In the genomic region with DNA sequence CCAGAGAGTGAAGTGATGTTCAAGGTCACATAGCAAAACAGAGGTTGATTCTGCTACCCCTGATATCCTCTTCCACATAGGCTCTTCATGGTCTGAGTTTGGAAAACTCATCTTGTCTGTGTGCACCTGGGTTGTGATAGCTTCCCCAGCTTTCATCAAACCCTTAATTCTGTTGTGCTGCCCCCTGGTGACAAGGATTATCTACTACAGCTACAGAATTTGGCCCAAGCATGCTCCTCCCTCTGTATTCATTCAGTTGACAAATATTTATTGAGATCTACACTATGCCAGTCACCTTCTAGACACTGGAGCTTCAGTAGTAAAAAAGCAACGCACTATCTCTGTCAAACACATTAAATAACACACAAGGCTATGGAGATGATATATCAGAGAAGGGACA, we compare ENCODE assay signal across 9 cellular contexts. TPM values are rescaled to one million over a fixed set of nuclear protein-coding genes. Genes with fewer than 3 reads are reported as not detected.
DNase-seq lines count a peak whose midpoint lies in the region; ATAC-seq and TF ChIP-seq lines count a peak whose summit lies in the region.
"Had no signal": no experiment of that assay in that cellular context is flagged by ENCODE, and none has a peak within 500 bp of the region (broad histone marks: within the 10 kb centered on the region; RNA-seq: fewer than 3 reads in every experiment).

No MANE protein-coding gene starts in this region.

- ATAC-seq in GM21786 (IDR thresholded peaks at IDR 0.05; ENCODE audit: unreplicated experiment) (peak; percentile 91), heart left ventricle (peak in 2 of 4 donors; percentile 60 to 65), HG02840 (IDR thresholded peaks at IDR 0.05; ENCODE audit: low FRiP score, unreplicated experiment) (no peak)

- H3K4me2 ChIP-seq in KMS-11, result no peak overlapping the region

- H3K27ac ChIP-seq in KMS-11 (no peak overlapping the region), heart left ventricle (no peak overlapping the region)

- H3K36me3 ChIP-seq in KMS-11 (ENCODE audit: insufficient read depth), result no peaks in the 10 kb centered on the region
- no peaks in the 10 kb centered on the region for H3K36me3 ChIP-seq in heart left ventricle

- H4K20me1 ChIP-seq in KMS-11 (ENCODE audit: insufficient read depth), result no peaks in the 10 kb centered on the region

- TF ChIP-seq CTCF in GM12865 (IDR thresholded peaks at IDR 0.05; ENCODE audit: insufficient read depth, low read depth, low read length, missing control alignments) (peak; percentile 60), KMS-11 (conservative IDR thresholded peaks at IDR 0.05; ENCODE audit: low read depth, low read length) (peak; percentile 67), heart left ventricle (IDR thresholded peaks at IDR 0.05) (peak; percentile 47 to 72 (median 61))

- H3K36me3 Mint-ChIP-seq in activated naive CD4-positive, alpha-beta T cell treated with anti-CD3 and anti-CD28 coated beads, Interleukin-2, amount 10 ng/mL, durations not matched to agents 7 days and 5 days, result no peaks in the 10 kb centered on the region

- peaks cover 9% of the 10 kb centered on the region for H3K27me3 Mint-ChIP-seq in activated naive CD4-positive, alpha-beta T cell treated with anti-CD3 and anti-CD28 coated beads, Interleukin-2, amount 10 ng/mL, durations not matched to agents 7 days and 5 days

- CTCF ChIA-PET in activated naive CD4-positive, alpha-beta T cell treated with anti-CD3 and anti-CD28 coated beads, Interleukin-2, amount 10 ng/mL, durations not matched to agents 7 days and 5 days (lab: Charles Lee), result interaction anchor here (1.0 to 2.6 kb wide), 15 partner anchors 30 to 478 kb away, joined by 3 to 56 read pairs (median 7); partner anchors contain the start of gene SMPDL3A

- 1 to 10% (median 3%) methylated on average over 1 of the region's 1 CpG for WGBS in heart left ventricle, 4 donors

- H3K27ac Mint-ChIP-seq in activated naive CD4-positive, alpha-beta T cell treated with anti-CD3 and anti-CD28 coated beads, Interleukin-2, amount 10 ng/mL, durations not matched to agents 7 days and 5 days, result no peak overlapping the region

- H3K4me3 ChIP-seq in GM12865 (ENCODE audit: low read depth, low read length) (no peak overlapping the region), KMS-11 (IDR thresholded peaks at IDR 0.05; ENCODE audit: insufficient read depth, low read depth, low read length) (no peak overlapping the region), heart left ventricle (no peak overlapping the region)

- H3K4me1 ChIP-seq in KMS-11 (ENCODE audit: low read depth, poor library complexity, severe bottlenecking) (no peaks in the 10 kb centered on the region), heart left ventricle (no peaks in the 10 kb centered on the region)

- no peaks in the 10 kb centered on the region for H3K79me2 ChIP-seq in KMS-11 (ENCODE audit: insufficient read depth, low read depth)

- no peak overlapping the region for H3K9ac ChIP-seq in KMS-11

- no peak overlapping the region for H2AFZ ChIP-seq in KMS-11 (ENCODE audit: low read depth)

- H3K9me3 Mint-ChIP-seq in activated naive CD4-positive, alpha-beta T cell treated with anti-CD3 and anti-CD28 coated beads, Interleukin-2, amount 10 ng/mL, durations not matched to agents 7 days and 5 days, result no peaks in the 10 kb centered on the region

- DNase-seq in GM12865 (ENCODE audit: low read depth) (peak; percentile 58), RPMI8226 (peak; percentile 45), heart left ventricle (peak in 2 of 5 donors; percentile 29 to 38), putamen (ENCODE audit: low spot score) (peak; percentile 53)
- DNase-seq in activated naive CD4-positive, alpha-beta T cell treated with anti-CD3 and anti-CD28 coated beads, Interleukin-2, amount 10 ng/mL, durations not matched to agents 7 days and 5 days, result peak; percentile 62

- TF ChIP-seq POLR2A in heart left ventricle (IDR thresholded peaks at IDR 0.05), result no peak

- no peaks in the 10 kb centered on the region for H3K9me3 ChIP-seq in heart left ventricle

- intact Hi-C loops in heart left ventricle (cut with DNase I), result loop anchor here (1.0 to 5.0 kb wide), 6 partner anchors 92 to 109 kb away; no protein-coding TSS in a partner anchor

- no peaks in the 10 kb centered on the region for H3K27me3 ChIP-seq in KMS-11 (ENCODE audit: insufficient read depth, low read depth)
- H3K27me3 ChIP-seq in heart left ventricle, result peaks cover 0 to 27% (median 0%) of the 10 kb centered on the region in 9 donors

- H3K4me1 Mint-ChIP-seq in activated naive CD4-positive, alpha-beta T cell treated with anti-CD3 and anti-CD28 coated beads, Interleukin-2, amount 10 ng/mL, durations not matched to agents 7 days and 5 days, result no peaks in the 10 kb centered on the region

- no peak overlapping the region for H3K4me3 Mint-ChIP-seq in activated naive CD4-positive, alpha-beta T cell treated with anti-CD3 and anti-CD28 coated beads, Interleukin-2, amount 10 ng/mL, durations not matched to agents 7 days and 5 days

RNA-seq across cellular contexts. Expression of gene SMPDL3A, which starts 50.4 kb away (rescaled TPM):
- 10 to 100 TPM in 1 of 9 donors, 1 to 10 TPM in 8; 3.5 to 10.4 (median 4.6) TPM for total RNA-seq in heart left ventricle
- 1 to 10 TPM; 4.1 to 8.1 TPM for polyA plus RNA-seq in heart left ventricle

RNA-seq across cellular contexts. Expression of gene FABP7, which starts 60.0 kb away (rescaled TPM):
- under 1 TPM in 1 of 9 donors, not detected in 8; 0.61 TPM for total RNA-seq in heart left ventricle
- under 1 TPM in 1 of 2 donors, not detected in 1; 0.17 TPM for polyA plus RNA-seq in heart left ventricle
- total RNA-seq: mononuclear cell had no signal
